8 cellular contexts compared by ENCODE assay signal in the genomic region with DNA sequence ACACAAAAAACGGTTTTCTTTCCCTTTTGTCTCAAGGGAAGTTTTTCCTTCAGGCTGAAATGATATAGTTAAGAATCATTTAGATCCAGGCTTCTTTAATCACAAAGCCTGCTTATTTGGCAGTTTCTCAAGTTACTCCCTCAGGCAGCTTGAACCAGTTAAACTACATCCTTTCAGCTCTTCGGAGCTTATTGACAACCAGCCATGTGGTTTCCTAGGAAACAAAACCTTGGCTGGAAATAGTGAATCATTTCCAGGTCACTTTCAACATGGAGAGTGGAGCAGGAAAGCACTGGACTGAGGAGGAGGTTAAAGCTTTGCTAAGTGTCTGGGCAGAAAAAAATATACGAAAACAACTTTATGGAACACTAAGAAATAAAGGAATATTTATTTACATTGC. TPM values are rescaled to one million over a fixed set of nuclear protein-coding genes. Genes with fewer than 3 reads are reported as not detected.
DNase-seq lines count a peak whose midpoint lies in the region; ATAC-seq and TF ChIP-seq lines count a peak whose summit lies in the region.

No MANE protein-coding gene starts in this region.

- TF ChIP-seq POLR2A in NB4 (IDR thresholded peaks at IDR 0.05; ENCODE audit: extremely low read depth, insufficient read length) (no peak), esophagus muscularis mucosa (IDR thresholded peaks at IDR 0.05; ENCODE audit: low read depth) (no peak), GM18505 (IDR thresholded peaks at IDR 0.05; ENCODE audit: borderline replicate concordance, extremely low read depth, insufficient read depth, insufficient read length) (no peak)

- intact Hi-C loops in esophagus muscularis mucosa (cut with DNase I): no loop called here

- no peak for TF ChIP-seq CTCF in NB4 (IDR thresholded peaks at IDR 0.05; ENCODE audit: low read depth, low read length)
- no peak for TF ChIP-seq CTCF in esophagus muscularis mucosa (IDR thresholded peaks at IDR 0.05)

- no peak overlapping the region for H3K4me3 ChIP-seq in NB4 (ENCODE audit: low read depth, low read length)
- H3K4me3 ChIP-seq in esophagus muscularis mucosa: peak overlapping the region; percentile 8 to 41 (median 34)

- DNase-seq in ELF-1 (ENCODE audit: low read depth, low spot score): peak; percentile 88
- peak; percentile 29 for DNase-seq in NB4 (ENCODE audit: low read depth)
- peak; percentile 27 for DNase-seq in SW480 (ENCODE audit: low spot score)
- no peak for DNase-seq in esophagus muscularis mucosa (ENCODE audit: extremely low spot score)
- DNase-seq in myocyte (ENCODE audit: low read depth): peak; percentile 93
- no peak for DNase-seq in effector CD8-positive, alpha-beta T cell (lab: John Stamatoyannopoulos, UW)

- TF ChIP-seq EP300 in esophagus muscularis mucosa (IDR thresholded peaks at IDR 0.05): no peak

- no peaks in the 10 kb centered on the region for H3K27me3 ChIP-seq in esophagus muscularis mucosa

- 2% methylated on average over 3 of the region's 3 CpGs for WGBS in esophagus muscularis mucosa

- no peak for ATAC-seq in GM21526 (IDR thresholded peaks at IDR 0.05; ENCODE audit: low FRiP score, unreplicated experiment)
- ATAC-seq in GM18505 (IDR thresholded peaks at IDR 0.05; ENCODE audit: unreplicated experiment): no peak

- H3K27ac ChIP-seq in esophagus muscularis mucosa (replicated peaks in 1 of 4): peak overlapping the region in 3 of 4 donors; percentile 12 to 55 (median 35)

- H3K36me3 ChIP-seq in esophagus muscularis mucosa: peaks cover 0 to 8% (median 2%) of the 10 kb centered on the region in 4 donors

- H3K9me3 ChIP-seq in esophagus muscularis mucosa: no peaks in the 10 kb centered on the region

- peaks cover 10 to 21% (median 16%) of the 10 kb centered on the region in 4 donors for H3K4me1 ChIP-seq in esophagus muscularis mucosa

RNA-seq across cellular contexts. Expression of a gene that starts 23.0 kb away (rescaled TPM):
- total RNA-seq in esophagus muscularis mucosa (1 to 10 TPM; 5.2 to 9.3 (median 6.3) TPM), myocyte (10.7 and 10.9 TPM in 2 replicates)
- 3.3 TPM for polyA plus RNA-seq in myocyte (2012)

RNA-seq across cellular contexts. Expression of a gene that starts 25.2 kb away (rescaled TPM):
- 1 to 10 TPM; 1.7 to 5.1 (median 3.0) TPM for total RNA-seq in esophagus muscularis mucosa
- total RNA-seq in myocyte: 14.5 and 14.8 TPM in 2 replicates
- polyA plus RNA-seq in myocyte (2012): 4.1 TPM

RNA-seq across cellular contexts. Expression of a gene that starts 25.8 kb away (rescaled TPM):
- 10 to 100 TPM; 13.3 to 19.5 (median 17.9) TPM for total RNA-seq in esophagus muscularis mucosa
- total RNA-seq in myocyte: 40.1 and 46.3 TPM in 2 replicates
- 38.4 TPM for polyA plus RNA-seq in myocyte (2012)

RNA-seq across cellular contexts. Expression of a gene that starts 57.2 kb away (rescaled TPM):
- total RNA-seq in esophagus muscularis mucosa: 10 to 100 TPM; 37.0 to 51.9 (median 45.8) TPM
- total RNA-seq in myocyte: 52.3 and 68.5 TPM in 2 replicates
- 55.8 TPM for polyA plus RNA-seq in myocyte (2012)

Comparison
In these comparisons a context has a peak if more than half of its experiments do, and no peak if none do; other contexts are left out.
1. DNase-seq: peak in ELF-1 (single experiment), NB4 (single experiment), SW480 (single experiment) and myocyte (single experiment); none in esophagus muscularis mucosa (single experiment) and effector CD8-positive, alpha-beta T cell (single experiment).